Comparison of ENCODE assay signal across 1 cellular context in the genomic region with DNA sequence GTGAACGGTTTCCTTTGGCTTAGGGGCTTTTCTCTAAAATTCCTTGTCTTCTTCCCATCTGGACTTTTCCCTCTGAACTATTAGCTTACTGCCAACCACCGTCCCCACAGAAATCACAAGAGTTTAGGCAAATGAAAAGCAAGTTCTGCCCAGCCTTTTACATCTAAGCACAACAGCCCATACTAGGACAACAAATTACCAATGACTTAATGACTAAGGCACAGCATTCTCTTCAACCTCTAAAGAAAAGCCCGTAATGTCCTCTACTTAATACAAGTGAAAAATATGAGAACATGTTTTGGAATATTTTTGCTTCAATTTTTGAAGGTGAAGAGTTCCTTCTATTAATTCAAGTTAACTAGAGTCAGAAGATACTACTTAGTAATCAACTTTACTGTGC.
TF ChIP-seq lines count a peak whose summit lies in the region.

No MANE protein-coding gene starts in this region.

TF ChIP-seq in HepG2, 621 proteins besides CTCF, POLR2A, EP300 and RAD21:
- TF ChIP-seq ARHGAP35 (CRISPR knock-in tag; IDR thresholded peaks at IDR 0.05; ENCODE audit: borderline replicate concordance): no peak
